ENCODE assay signal across 13 cellular contexts in the genomic region with DNA sequence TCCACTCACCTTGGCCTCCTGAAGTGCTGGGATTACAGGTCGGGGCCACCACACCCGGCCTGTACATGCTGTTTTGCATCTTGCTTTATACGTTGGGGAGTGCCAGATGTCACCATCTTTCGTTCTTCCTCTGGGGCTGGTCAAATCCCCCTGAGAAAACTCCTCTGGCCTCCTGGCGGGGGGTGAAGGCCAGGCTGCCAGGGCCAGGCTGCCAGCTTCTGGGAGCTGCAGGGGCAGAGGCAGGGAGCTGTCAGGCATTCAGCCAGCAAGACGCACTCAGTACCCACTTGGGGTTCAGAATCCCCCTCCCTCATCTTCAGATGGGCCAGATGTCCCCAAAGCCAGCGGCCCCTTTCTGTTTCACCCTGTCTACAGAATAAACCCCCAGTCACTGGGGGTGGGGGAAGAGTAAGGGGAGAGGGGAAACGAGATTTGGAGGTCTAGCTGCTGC. TPM values are rescaled to one million over a fixed set of nuclear protein-coding genes. Genes with fewer than 3 reads are reported as not detected.
DNase-seq lines count a peak whose midpoint lies in the region; ATAC-seq, FAIRE-seq and TF ChIP-seq lines count a peak whose summit lies in the region.
"Had no signal": no experiment of that assay in that cellular context is flagged by ENCODE, and none has a peak within 500 bp of the region (broad histone marks: within the 10 kb centered on the region; RNA-seq: fewer than 3 reads in every experiment).

No MANE protein-coding gene starts in this region.

- TF ChIP-seq POLR2A in esophagus squamous epithelium (IDR thresholded peaks at IDR 0.05) = no peak

- DNase-seq in DMS 273 treated with DMSO at 0.1 percent for 48 hours (lab: John Stamatoyannopoulos, UW) (peak; percentile 26), GM19239 (ENCODE audit: insufficient read length, low spot score) (no peak), WERI-Rb-1 (peak; percentile 74), OCI-M2 (lab: John Stamatoyannopoulos, UW; ENCODE audit: unreplicated experiment) (no peak), esophagus squamous epithelium (lab: John Stamatoyannopoulos, UW) (no peak), NCI-H2196 (lab: John Stamatoyannopoulos, UW; ENCODE audit: unreplicated experiment) (no peak)
- DNase-seq: NCI-H2029 treated with DMSO at 0.1 percent for 48 hours had no signal

- H3K27me3 ChIP-seq in WERI-Rb-1 (ENCODE audit: insufficient read depth, low read depth, severe bottlenecking) (no peaks in the 10 kb centered on the region), esophagus squamous epithelium (no peaks in the 10 kb centered on the region)

- H3K4me1 ChIP-seq in esophagus squamous epithelium = no peaks in the 10 kb centered on the region
- H3K4me1 ChIP-seq: prostate gland had no signal

- H3K36me3 ChIP-seq in WERI-Rb-1 (peaks cover 22% of the 10 kb centered on the region), esophagus squamous epithelium (peaks cover 0 to 24% (median 0%) of the 10 kb centered on the region in 3 donors)
- H3K36me3 ChIP-seq: prostate gland had no signal

- peak; percentile 66 for FAIRE-seq in GM19239 (lab: Jason Lieb, UNC)
- FAIRE-seq: D721Med, islet of Langerhans had no signal

- H3K27ac ChIP-seq in WERI-Rb-1 = peak overlapping the region; percentile 62
- no peak overlapping the region for H3K27ac ChIP-seq in esophagus squamous epithelium
- H3K27ac ChIP-seq: prostate gland, SK-N-MC had no signal

- H3K9me3 ChIP-seq in WERI-Rb-1 (ENCODE audit: severe bottlenecking) (peaks cover 3% of the 10 kb centered on the region), esophagus squamous epithelium (peaks cover 0 to 8% (median 3%) of the 10 kb centered on the region in 3 donors)
- H3K9me3 ChIP-seq: prostate gland had no signal

- intact Hi-C loops in esophagus squamous epithelium (cut with DNase I) = no loop called here

- WGBS in esophagus squamous epithelium, 2 donors = 63 to 80% methylated on average over 2 to 4 of the region's 8 CpGs

- no peak for TF ChIP-seq CTCF in WERI-Rb-1 (IDR thresholded peaks at IDR 0.05; ENCODE audit: low read depth, low read length)
- no peak for TF ChIP-seq CTCF in esophagus squamous epithelium (IDR thresholded peaks at IDR 0.05)

- H3K4me3 ChIP-seq in WERI-Rb-1 (ENCODE audit: low read depth, low read length) (no peak overlapping the region), esophagus squamous epithelium (no peak overlapping the region)
- H3K4me3 ChIP-seq: prostate gland, SK-N-MC had no signal

- ATAC-seq in HG03135 (IDR thresholded peaks at IDR 0.05; ENCODE audit: unreplicated experiment) = peak; percentile 53
- ATAC-seq in GM19328 (IDR thresholded peaks at IDR 0.05; ENCODE audit: unreplicated experiment) = no peak

RNA-seq across cellular contexts. Expression of a gene that starts 16.1 kb away (rescaled TPM):
- total RNA-seq in esophagus squamous epithelium = 1 to 10 TPM; 2.0 to 4.7 (median 2.7) TPM

RNA-seq across cellular contexts. Expression of a gene that starts 16.4 kb away (rescaled TPM):
- 10 to 100 TPM; 25.7 to 44.3 (median 31.1) TPM for total RNA-seq in esophagus squamous epithelium

Comparison
In these comparisons a context has a peak if more than half of its experiments do, and no peak if none do; other contexts are left out.
1. DNase-seq: peak in DMS 273 treated with DMSO at 0.1 percent for 48 hours (single experiment) and WERI-Rb-1 (single experiment); none in GM19239 (single experiment), OCI-M2 (single experiment), esophagus squamous epithelium (single experiment) and NCI-H2196 (single experiment).